Comparison of ENCODE assay signal across 9 cellular contexts in the genomic region with DNA sequence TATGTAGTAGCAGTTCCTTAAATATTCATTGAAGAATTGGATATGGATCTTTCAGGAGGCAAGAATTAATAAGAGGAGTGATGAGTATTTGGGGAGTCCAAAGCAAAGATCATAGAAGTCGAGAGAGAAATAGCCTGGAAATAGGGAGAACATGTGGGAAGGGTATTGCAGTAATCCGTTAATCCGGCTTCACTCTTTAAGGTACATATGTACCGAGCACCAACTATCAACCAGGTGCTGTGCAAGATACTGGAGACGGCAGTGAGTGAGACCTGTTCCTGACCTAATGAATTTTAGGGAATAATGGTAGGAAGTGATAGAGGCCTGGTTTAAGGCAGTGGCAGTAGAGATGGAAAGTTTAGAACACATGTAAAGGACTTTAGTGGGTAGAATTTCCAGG. TPM values are rescaled to one million over a fixed set of nuclear protein-coding genes. Genes with fewer than 3 reads are reported as not detected.
DNase-seq lines count a peak whose midpoint lies in the region; ATAC-seq, FAIRE-seq and TF ChIP-seq lines count a peak whose summit lies in the region.
"Had no signal": no experiment of that assay in that cellular context is flagged by ENCODE, and none has a peak within 500 bp of the region (broad histone marks: within the 10 kb centered on the region; RNA-seq: fewer than 3 reads in every experiment).

No MANE protein-coding gene starts in this region.

- POLR2A ChIA-PET in CD4-positive, alpha-beta memory T cell (lab: Charles Lee; ENCODE audit: partially characterized antibody) = no interaction called here
- POLR2A ChIA-PET in H1 (lab: Charles Lee; ENCODE audit: partially characterized antibody) = interaction anchor here (5.4 kb wide), 1 partner anchor 8 kb away, joined by 80 read pairs; a partner anchor contains a TSS

- no peaks in the 10 kb centered on the region for H3F3A ChIP-seq in OCI-LY1 (ENCODE audit: insufficient read depth, low read length)

- H4K5ac ChIP-seq in H1 (ENCODE audit: insufficient read length, low read depth, low read length) = no peak overlapping the region

- H3K9ac ChIP-seq in OCI-LY1 (ENCODE audit: low read length) (peak overlapping the region; percentile 83), H1 (replicated peaks in 1 of 4; ENCODE audit: extremely low read depth in 1 of 4, low read depth in 3 of 4, low read length in 3 of 4) (peak overlapping the region in 3 of 4 experiments; percentile 58 to 90 (median 89); a peak in 6 of 7 replicates)

- no peaks in the 10 kb centered on the region for H3K27me3 ChIP-seq in CD4-positive, alpha-beta memory T cell (ENCODE audit: insufficient read depth, low read length)
- H3K27me3 ChIP-seq in OCI-LY1 (ENCODE audit: insufficient read depth, low read length) (no peaks in the 10 kb centered on the region), H1 (replicated peaks in 1 of 4; ENCODE audit: control insufficient read depth in 3 of 4, extremely low read depth in 1 of 4, insufficient read depth in 3 of 4, low read length in 3 of 4) (no peaks in the 10 kb centered on the region), neutrophil (no peaks in the 10 kb centered on the region)

- peaks cover 31% of the 10 kb centered on the region for H3K79me2 ChIP-seq in OCI-LY1 (ENCODE audit: insufficient read depth, low read length)
- H3K79me2 ChIP-seq in H1 (ENCODE audit: control insufficient read depth in 1 of 2, insufficient read depth in 2 of 2, low read length in 2 of 2) = peaks cover 23 to 41% of the 10 kb centered on the region in 2 experiments

- H2AK5ac ChIP-seq in H1 (ENCODE audit: low read depth, low read length) = no peak overlapping the region

- ATAC-seq in GM18511 (IDR thresholded peaks at IDR 0.05; ENCODE audit: unreplicated experiment) (no peak), mucosa of descending colon (no peak)

- intact Hi-C loops in CD4-positive, alpha-beta memory T cell (cut with micrococcal nuclease) = loop anchor here (2.0 to 5.0 kb wide), 3 partner anchors 206 to 319 kb away; a partner anchor contains a TSS
- intact Hi-C loops in mucosa of descending colon (cut with DNase I, micrococcal nuclease) = no loop called here

- H3K36me3 ChIP-seq in CD4-positive, alpha-beta memory T cell (ENCODE audit: insufficient read depth, low read length) = peaks cover 4% of the 10 kb centered on the region
- H3K36me3 ChIP-seq in OCI-LY1 (ENCODE audit: insufficient read depth, low read length) (peaks cover 32% of the 10 kb centered on the region; the same call in 1 of the 2 replicates), H1 (ENCODE audit: control insufficient read depth in 2 of 4, insufficient read depth in 4 of 4, low read length in 3 of 4) (peaks cover 2 to 19% (median 10%) of the 10 kb centered on the region in 4 experiments; a peak in 6 of 8 replicates), neutrophil (peaks cover 10% of the 10 kb centered on the region), mucosa of descending colon (ENCODE audit: low read depth) (no peaks in the 10 kb centered on the region)

- no peak overlapping the region for H3K56ac ChIP-seq in H1 (replicated peaks; ENCODE audit: insufficient read length, low read depth, low read length)

- CTCF ChIA-PET in CD4-positive, alpha-beta memory T cell (lab: Charles Lee; ENCODE audit: partially characterized antibody) = no interaction called here
- CTCF ChIA-PET in H1 (lab: Charles Lee; ENCODE audit: partially characterized antibody) = no interaction called here

- no peak overlapping the region for H2BK5ac ChIP-seq in H1 (ENCODE audit: low read depth, low read length)

- peaks cover 7% of the 10 kb centered on the region for H3K23me2 ChIP-seq in H1 (ENCODE audit: low read depth, low read length)

- no peaks in the 10 kb centered on the region for H3K9me3 ChIP-seq in CD4-positive, alpha-beta memory T cell (ENCODE audit: control insufficient read depth in 1 of 2, low read length in 2 of 2)
- H3K9me3 ChIP-seq in OCI-LY1 (ENCODE audit: low read length) = no peaks in the 10 kb centered on the region
- H3K9me3 ChIP-seq in H1 (ENCODE audit: insufficient read depth in 2 of 2, low read depth in 1 of 2, low read length in 1 of 2) = no peaks in the 10 kb centered on the region
- no peaks in the 10 kb centered on the region for H3K9me3 ChIP-seq in neutrophil
- H3K9me3 ChIP-seq in mucosa of descending colon = no peaks in the 10 kb centered on the region

- peak overlapping the region; percentile 98 to 100 (median 99) for H3K27ac Mint-ChIP-seq in CD4-positive, alpha-beta memory T cell

- H3K4me2 ChIP-seq in OCI-LY1 (ENCODE audit: low read length) (peak overlapping the region; percentile 94), H1 (ENCODE audit: insufficient read depth in 1 of 2, low read depth in 2 of 2, low read length in 2 of 2) (peak overlapping the region; percentile 79 to 89)

- no peak overlapping the region for H2BK20ac ChIP-seq in H1 (ENCODE audit: low read length)

- peak overlapping the region; percentile 71 to 92 for H3K4me3 ChIP-seq in CD4-positive, alpha-beta memory T cell (ENCODE audit: low read length in 2 of 2)
- peak overlapping the region; percentile 77 for H3K4me3 ChIP-seq in OCI-LY1 (ENCODE audit: low read depth, low read length, poor library complexity, severe bottlenecking)
- peak overlapping the region; percentile 58 to 84 (median 79) for H3K4me3 ChIP-seq in H1 (ENCODE audit: extremely low read depth in 1 of 4, insufficient read depth in 2 of 4, low read depth in 3 of 4, low read length in 4 of 4)
- peak overlapping the region; percentile 68 to 92 for H3K4me3 ChIP-seq in neutrophil (ENCODE audit: low read depth in 1 of 2, low read length in 1 of 2)
- no peak overlapping the region for H3K4me3 ChIP-seq in mucosa of descending colon

- peaks cover 25 to 49% (median 38%) of the 10 kb centered on the region in 4 donors for H3K4me1 Mint-ChIP-seq in CD4-positive, alpha-beta memory T cell

- peak overlapping the region; percentile 98 for H3K27ac ChIP-seq in CD4-positive, alpha-beta memory T cell (ENCODE audit: low read depth, low read length)
- H3K27ac ChIP-seq in OCI-LY1 (ENCODE audit: low read depth, low read length, poor library complexity, severe bottlenecking) (no peak overlapping the region), H1 (ENCODE audit: low read depth, low read length) (0 out of 2 replicates have a peak overlapping the region, but pooled peaks have one; percentile 97), neutrophil (peak overlapping the region; percentile 96)

- no peaks in the 10 kb centered on the region for H3K27me3 Mint-ChIP-seq in CD4-positive, alpha-beta memory T cell

- no peak overlapping the region for H3K4ac ChIP-seq in H1 (replicated peaks; ENCODE audit: insufficient read length, low read depth, low read length)

- no peak for TF ChIP-seq POLR2A in H1 (IDR thresholded peaks at IDR 0.05; ENCODE audit: control extremely low read depth in 1 of 2, low read depth in 2 of 2, low read length in 2 of 2)

- H2BK120ac ChIP-seq in H1 (replicated peaks; ENCODE audit: low read depth, low read length) = no peak overlapping the region

- no peak overlapping the region for H3K23ac ChIP-seq in H1 (ENCODE audit: insufficient read length)

- no peak overlapping the region for H2BK15ac ChIP-seq in H1 (ENCODE audit: low read length)

- no peak overlapping the region for H3K18ac ChIP-seq in H1 (ENCODE audit: extremely low read depth, low read length)

- TF ChIP-seq EP300 in H1 (IDR thresholded peaks at IDR 0.05; ENCODE audit: borderline replicate concordance in 1 of 2, low read depth in 2 of 2, low read length in 2 of 2) = no peak

- FAIRE-seq in H1 (lab: Jason Lieb, UNC) = no peak
- FAIRE-seq: endometrium had no signal

- H2BK12ac ChIP-seq in H1 (ENCODE audit: low read depth, low read length) = no peak overlapping the region

- peaks cover 37% of the 10 kb centered on the region for H3K4me1 ChIP-seq in CD4-positive, alpha-beta memory T cell (ENCODE audit: insufficient read depth, low read length)
- H3K4me1 ChIP-seq in OCI-LY1 (ENCODE audit: insufficient read depth, low read length, severe bottlenecking) (peaks cover 32% of the 10 kb centered on the region), H1 (replicated peaks in 1 of 4; ENCODE audit: control insufficient read depth in 3 of 4, insufficient read depth in 4 of 4, low read length in 3 of 4) (peaks cover 0 to 9% (median 4%) of the 10 kb centered on the region in 4 experiments; a peak in 6 of 7 replicates), neutrophil (ENCODE audit: control insufficient read depth in 1 of 2, insufficient read depth in 1 of 2, low read depth in 1 of 2, low read length in 1 of 2) (peaks cover 33% of the 10 kb centered on the region in 2 experiments), mucosa of descending colon (ENCODE audit: low read depth) (peaks cover 33% of the 10 kb centered on the region)

- no peak overlapping the region for H3K14ac ChIP-seq in H1 (ENCODE audit: insufficient read length)

- peaks cover 16% of the 10 kb centered on the region for H3K79me1 ChIP-seq in H1 (ENCODE audit: low read depth, low read length)

- TF ChIP-seq RAD21 in H1 (IDR thresholded peaks at IDR 0.05 in 1 of 2, conservative IDR thresholded peaks at IDR 0.05 in 1 of 2; ENCODE audit: low read depth in 2 of 2, low read length in 2 of 2) = no peak

- 83% methylated on average over 5 of the region's 5 CpGs; no CpG with 5 or more reads in 1 of the 2 experiments for WGBS in H1 (ENCODE audit: extremely low coverage in 1 of 2, insufficient coverage in 1 of 2, insufficient read length in 1 of 2, insufficient replicate concordance in 2 of 2, low coverage in 1 of 2, low lambda C conversion rate in 2 of 2, missing lambda C conversion rate in 1 of 2), 2 experiments

- H3K9me3 Mint-ChIP-seq in CD4-positive, alpha-beta memory T cell = peaks cover 0 to 1% (median 0%) of the 10 kb centered on the region in 8 donors

- H3K9me2 ChIP-seq in OCI-LY1 (ENCODE audit: low read depth, low read length) = no peaks in the 10 kb centered on the region

- no peak for TF ChIP-seq CTCF in OCI-LY1 (IDR thresholded peaks at IDR 0.05; ENCODE audit: low read length)
- no peak for TF ChIP-seq CTCF in H1 (IDR thresholded peaks at IDR 0.05; ENCODE audit: control extremely low read depth in 1 of 3, insufficient read depth in 1 of 3, low read depth in 1 of 3, low read length in 3 of 3)
- no peak for TF ChIP-seq CTCF in neutrophil (IDR thresholded peaks at IDR 0.05)
- TF ChIP-seq CTCF in mucosa of descending colon (IDR thresholded peaks at IDR 0.05) = no peak

- peak overlapping the region; percentile 91 to 97 (median 94) for H3K4me3 Mint-ChIP-seq in CD4-positive, alpha-beta memory T cell

- no peaks in the 10 kb centered on the region for H4K20me1 ChIP-seq in OCI-LY1 (ENCODE audit: insufficient read depth, low read length)
- peaks cover 4 to 11% of the 10 kb centered on the region in 2 experiments for H4K20me1 ChIP-seq in H1 (replicated peaks in 1 of 2; ENCODE audit: control insufficient read depth in 1 of 2, insufficient read depth in 2 of 2, low read length in 2 of 2)

- H4K8ac ChIP-seq in H1 (ENCODE audit: extremely low read depth, insufficient read depth, low read length) = no peak overlapping the region

- no peak overlapping the region for H4K91ac ChIP-seq in H1 (replicated peaks; ENCODE audit: insufficient read length, low read length)

- peaks cover 12 to 54% of the 10 kb centered on the region in 2 donors for H3K36me3 Mint-ChIP-seq in CD4-positive, alpha-beta memory T cell

- H2AFZ ChIP-seq in OCI-LY1 (ENCODE audit: low read length) (no peak overlapping the region), H1 (ENCODE audit: low read length) (no peak overlapping the region)

- no peak for DNase-seq in CD4-positive, alpha-beta memory T cell
- DNase-seq in H1 (ENCODE audit: low read depth in 1 of 2, low spot score in 2 of 2) (no peak), NCI-H1694 (lab: John Stamatoyannopoulos, UW) (no peak), NCI-H2029 (lab: John Stamatoyannopoulos, UW) (no peak), mucosa of descending colon (no peak)

RNA-seq across cellular contexts. Expression of a gene that starts 1.1 kb away (rescaled TPM):
- total RNA-seq in CD4-positive, alpha-beta memory T cell = 10 to 100 TPM; 29.8 to 30.9 TPM
- 10 to 100 TPM; 68.0 to 71.3 TPM for polyA plus RNA-seq in CD4-positive, alpha-beta memory T cell
- 75.4 and 78.1 TPM in 2 replicates for total RNA-seq in H1 (2021; fragmentation: NEBNext Ultra II Directional; extraction: Animal tissue kit (Norgen Biotek cat#: 25700))
- polyA plus RNA-seq in H1 (2011; rRNA removed) = 107 and 117 TPM in 2 replicates
- 97.9 TPM for polyA plus RNA-seq in H1 (2011; cell fraction: cytosol; rRNA removed)
- polyA plus RNA-seq in H1 (2011; cell fraction: nucleus; rRNA removed) = 68.1 TPM
- polyA plus RNA-seq in H1 (2012, experiment 1 of 2) = 78.7 to 99.0 TPM (median 88.0 TPM) in 4 replicates
- 129 TPM for polyA plus RNA-seq in H1 (2012, experiment 2 of 2)
- polyA plus RNA-seq in H1 (2013, experiment 1 of 2) = 56.8 TPM
- polyA plus RNA-seq in H1 (2013, experiment 2 of 2) = 61.9 TPM
- 35.6 and 43.4 TPM in 2 replicates for polyA minus RNA-seq in H1 (2011; rRNA and poly(A)+ RNA removed)
- polyA minus RNA-seq in H1 (2011; cell fraction: cytosol; rRNA and poly(A)+ RNA removed) = 20.9 TPM
- 25.1 TPM for polyA minus RNA-seq in H1 (2011; cell fraction: nucleus; rRNA and poly(A)+ RNA removed)
- 10 to 100 TPM; 34.9 to 45.6 (median 42.2) TPM for total RNA-seq in mucosa of descending colon

RNA-seq across cellular contexts. Expression of a gene that starts 1.5 kb away (rescaled TPM):
- total RNA-seq in CD4-positive, alpha-beta memory T cell = 100 to 1,000 TPM; 145 to 157 TPM
- 10 to 100 TPM; 42.4 to 59.1 TPM for polyA plus RNA-seq in CD4-positive, alpha-beta memory T cell
- total RNA-seq in H1 (2021; fragmentation: NEBNext Ultra II Directional; extraction: Animal tissue kit (Norgen Biotek cat#: 25700)) = 120 and 123 TPM in 2 replicates
- 106 and 114 TPM in 2 replicates for polyA plus RNA-seq in H1 (2011; rRNA removed)
- 88.4 TPM for polyA plus RNA-seq in H1 (2011; cell fraction: cytosol; rRNA removed)
- polyA plus RNA-seq in H1 (2011; cell fraction: nucleus; rRNA removed) = 152 TPM
- 123 to 148 TPM (median 139 TPM) in 4 replicates for polyA plus RNA-seq in H1 (2012, experiment 1 of 2)
- 151 TPM for polyA plus RNA-seq in H1 (2012, experiment 2 of 2)
- polyA plus RNA-seq in H1 (2013, experiment 1 of 2) = 94.4 TPM
- polyA plus RNA-seq in H1 (2013, experiment 2 of 2) = 102 TPM
- 123 and 147 TPM in 2 replicates for polyA minus RNA-seq in H1 (2011; rRNA and poly(A)+ RNA removed)
- polyA minus RNA-seq in H1 (2011; cell fraction: cytosol; rRNA and poly(A)+ RNA removed) = 79.0 TPM
- polyA minus RNA-seq in H1 (2011; cell fraction: nucleus; rRNA and poly(A)+ RNA removed) = 82.6 TPM
- 100 to 1,000 TPM; 117 to 123 (median 117) TPM for total RNA-seq in mucosa of descending colon

RNA-seq across cellular contexts. Expression of a gene that starts 9.2 kb away (rescaled TPM):
- total RNA-seq in CD4-positive, alpha-beta memory T cell = 1 to 10 TPM in 1 of 2 experiments, under 1 TPM in 1; 0.39 to 1.0 TPM
- polyA plus RNA-seq in CD4-positive, alpha-beta memory T cell = 1 to 10 TPM; 1.0 to 3.1 TPM
- total RNA-seq in H1 (2021; fragmentation: NEBNext Ultra II Directional; extraction: Animal tissue kit (Norgen Biotek cat#: 25700)) = 119 and 129 TPM in 2 replicates
- 118 and 196 TPM in 2 replicates for polyA plus RNA-seq in H1 (2011; rRNA removed)
- polyA plus RNA-seq in H1 (2011; cell fraction: cytosol; rRNA removed) = 147 TPM
- 215 TPM for polyA plus RNA-seq in H1 (2011; cell fraction: nucleus; rRNA removed)
- polyA plus RNA-seq in H1 (2012, experiment 1 of 2) = 88.4 to 177 TPM (median 174 TPM) in 4 replicates
- 158 TPM for polyA plus RNA-seq in H1 (2012, experiment 2 of 2)
- polyA plus RNA-seq in H1 (2013, experiment 1 of 2) = 157 TPM
- polyA plus RNA-seq in H1 (2013, experiment 2 of 2) = 171 TPM
- 58.0 and 75.5 TPM in 2 replicates for polyA minus RNA-seq in H1 (2011; rRNA and poly(A)+ RNA removed)
- 48.6 TPM for polyA minus RNA-seq in H1 (2011; cell fraction: cytosol; rRNA and poly(A)+ RNA removed)
- 91.4 TPM for polyA minus RNA-seq in H1 (2011; cell fraction: nucleus; rRNA and poly(A)+ RNA removed)
- total RNA-seq in mucosa of descending colon = 1,000 to 10,000 TPM in 1 of 3 donors, 100 to 1,000 TPM in 2; 586 to 1,244 (median 934) TPM

RNA-seq across cellular contexts. Expression of a gene that starts 10.8 kb away (rescaled TPM):
- total RNA-seq in CD4-positive, alpha-beta memory T cell = 100 to 1,000 TPM; 324 to 327 TPM
- polyA plus RNA-seq in CD4-positive, alpha-beta memory T cell = 100 to 1,000 TPM; 741 to 896 TPM
- total RNA-seq in H1 (2021; fragmentation: NEBNext Ultra II Directional; extraction: Animal tissue kit (Norgen Biotek cat#: 25700)) = 252 and 265 TPM in 2 replicates
- 351 and 581 TPM in 2 replicates for polyA plus RNA-seq in H1 (2011; rRNA removed)
- polyA plus RNA-seq in H1 (2011; cell fraction: cytosol; rRNA removed) = 311 TPM
- polyA plus RNA-seq in H1 (2011; cell fraction: nucleus; rRNA removed) = 154 TPM
- 343 to 418 TPM (median 350 TPM) in 4 replicates for polyA plus RNA-seq in H1 (2012, experiment 1 of 2)
- polyA plus RNA-seq in H1 (2012, experiment 2 of 2) = 370 TPM
- polyA plus RNA-seq in H1 (2013, experiment 1 of 2) = 374 TPM
- polyA plus RNA-seq in H1 (2013, experiment 2 of 2) = 396 TPM
- 207 and 212 TPM in 2 replicates for polyA minus RNA-seq in H1 (2011; rRNA and poly(A)+ RNA removed)
- polyA minus RNA-seq in H1 (2011; cell fraction: cytosol; rRNA and poly(A)+ RNA removed) = 78.2 TPM
- polyA minus RNA-seq in H1 (2011; cell fraction: nucleus; rRNA and poly(A)+ RNA removed) = 77.3 TPM
- total RNA-seq in mucosa of descending colon = 100 to 1,000 TPM; 424 to 499 (median 484) TPM

RNA-seq across cellular contexts. Expression of a gene that starts 13.8 kb away (rescaled TPM):
- total RNA-seq in CD4-positive, alpha-beta memory T cell = 10 to 100 TPM; 45.8 to 55.8 TPM
- polyA plus RNA-seq in CD4-positive, alpha-beta memory T cell = 10 to 100 TPM; 11.4 to 29.8 TPM
- 62.8 and 65.1 TPM in 2 replicates for total RNA-seq in H1 (2021; fragmentation: NEBNext Ultra II Directional; extraction: Animal tissue kit (Norgen Biotek cat#: 25700))
- polyA plus RNA-seq in H1 (2011; rRNA removed) = 46.5 and 47.5 TPM in 2 replicates
- polyA plus RNA-seq in H1 (2011; cell fraction: cytosol; rRNA removed) = 45.6 TPM
- polyA plus RNA-seq in H1 (2011; cell fraction: nucleus; rRNA removed) = 44.4 TPM
- polyA plus RNA-seq in H1 (2012, experiment 1 of 2) = 57.1 to 63.2 TPM (median 57.6 TPM) in 4 replicates
- 65.8 TPM for polyA plus RNA-seq in H1 (2012, experiment 2 of 2)
- polyA plus RNA-seq in H1 (2013, experiment 1 of 2) = 66.2 TPM
- 69.5 TPM for polyA plus RNA-seq in H1 (2013, experiment 2 of 2)
- polyA minus RNA-seq in H1 (2011; rRNA and poly(A)+ RNA removed) = 46.8 and 59.7 TPM in 2 replicates
- polyA minus RNA-seq in H1 (2011; cell fraction: cytosol; rRNA and poly(A)+ RNA removed) = 27.7 TPM
- 19.8 TPM for polyA minus RNA-seq in H1 (2011; cell fraction: nucleus; rRNA and poly(A)+ RNA removed)
- total RNA-seq in mucosa of descending colon = 10 to 100 TPM; 36.0 to 49.8 (median 36.8) TPM

Comparison
In these comparisons a context has a peak if more than half of its experiments do, and no peak if none do; other contexts are left out.
1. RNA of a gene that starts 9.2 kb away (total RNA-seq): 586 to 1,244 TPM in mucosa of descending colon and 119 to 129 TPM in H1; 0.39 to 1.0 TPM in CD4-positive, alpha-beta memory T cell; every median in the first group is over 10 times any median in the second.